20 cellular contexts compared by ENCODE assay signal in genomic region chr14:51066576-51066975, GRCh38. TPM values are rescaled to one million over a fixed set of nuclear protein-coding genes. Genes with fewer than 3 reads are reported as not detected.
DNase-seq lines count a peak whose midpoint lies in the region; ATAC-seq, FAIRE-seq and TF ChIP-seq lines count a peak whose summit lies in the region.
"Had no signal": no experiment of that assay in that cellular context is flagged by ENCODE, and none has a peak within 500 bp of the region (broad histone marks: within the 10 kb centered on the region; RNA-seq: fewer than 3 reads in every experiment).

No MANE protein-coding gene starts in this region.

- no peaks in the 10 kb centered on the region for H3F3A ChIP-seq in DOHH2 (ENCODE audit: control insufficient read depth, insufficient read depth)

- H4K20me1 ChIP-seq in DOHH2 (ENCODE audit: control insufficient read depth, insufficient read depth, low read depth, low read length) (no peaks in the 10 kb centered on the region), K562 (replicated peaks; ENCODE audit: control insufficient read depth, insufficient read depth, low read length) (no peaks in the 10 kb centered on the region)
- H4K20me1 ChIP-seq: BLaER1 treated with 17β-estradiol and CSF1 and Interleukin-3, amounts not matched to agents 10 nM and 100 nM had no signal

- DNase-seq in NAMALWA (ENCODE audit: low spot score) = peak; percentile 36
- DNase-seq in K562 (ENCODE audit: extremely low read depth in 1 of 4, low spot score in 3 of 4) = no peak
- DNase-seq in sigmoid colon = no peak
- DNase-seq in hepatic stellate cell (ENCODE audit: low spot score) = no peak
- DNase-seq in NOMO-1 treated with DMSO at 0.1 percent for 48 hours (lab: John Stamatoyannopoulos, UW; ENCODE audit: unreplicated experiment) = no peak
- no peak for DNase-seq in CD8-positive, alpha-beta T cell
- DNase-seq: 8988T; CD8-positive, alpha-beta memory T cell; COR-L47; DMS 273 treated with DMSO at 0.1 percent for 48 hours; DMS53; DND-41; HCEC 1CT had no signal

- no peak for TF ChIP-seq POLR2A in K562 (conservative IDR thresholded peaks at IDR 0.05)
- no peak for TF ChIP-seq POLR2A in sigmoid colon (IDR thresholded peaks at IDR 0.05)

- in situ Hi-C loops in K562 (cut with MboI) = no loop called here

- H3K27ac ChIP-seq in DOHH2 (ENCODE audit: low read depth, low read length) (0 out of 2 replicates have a peak overlapping the region, but pooled peaks have one; percentile 15), K562 (ENCODE audit: extremely low read depth, low read depth, low read length) (no peak overlapping the region), sigmoid colon (peak overlapping the region in 3 of 4 donors; percentile 16 to 73 (median 69))
- H3K27ac ChIP-seq in CD8-positive, alpha-beta T cell (ENCODE audit: low read depth, low read length) = no peak overlapping the region
- H3K27ac ChIP-seq: BLaER1 treated with 17β-estradiol and CSF1 and Interleukin-3, amounts not matched to agents 10 nM and 100 nM; HL-60 had no signal

- H3K4me1 ChIP-seq in DOHH2 (ENCODE audit: control insufficient read depth, low read length) (peaks cover 54% of the 10 kb centered on the region), K562 (replicated peaks in 1 of 2; ENCODE audit: control insufficient read depth in 2 of 2, insufficient read depth in 2 of 2, low read length in 2 of 2) (no peaks in the 10 kb centered on the region), sigmoid colon (peaks cover 0 to 37% (median 24%) of the 10 kb centered on the region in 4 donors)
- no peaks in the 10 kb centered on the region for H3K4me1 ChIP-seq in CD8-positive, alpha-beta T cell (ENCODE audit: insufficient read depth, low read length)

- H3K79me2 ChIP-seq in DOHH2 (ENCODE audit: control insufficient read depth, low read length) (peaks cover 83% of the 10 kb centered on the region), K562 (ENCODE audit: control insufficient read depth, insufficient read depth, low read length) (no peaks in the 10 kb centered on the region)

- H3K27me3 Mint-ChIP-seq in CD8-positive, alpha-beta T cell (ENCODE audit: low read depth) = no peaks in the 10 kb centered on the region

- no peaks in the 10 kb centered on the region for H3K9me2 ChIP-seq in DOHH2 (replicated peaks; ENCODE audit: control insufficient read depth, low read length)

- H3K27me3 ChIP-seq in DOHH2 (ENCODE audit: control insufficient read depth, low read length) (no peaks in the 10 kb centered on the region), K562 (ENCODE audit: control insufficient read depth in 2 of 2, insufficient read depth in 2 of 2, low read length in 2 of 2) (no peaks in the 10 kb centered on the region), sigmoid colon (no peaks in the 10 kb centered on the region)
- H3K27me3 ChIP-seq in CD8-positive, alpha-beta T cell (ENCODE audit: insufficient read depth, low read length) = no peaks in the 10 kb centered on the region
- H3K27me3 ChIP-seq: BLaER1 treated with 17β-estradiol and CSF1 and Interleukin-3, amounts not matched to agents 10 nM and 100 nM had no signal

- H3K9ac ChIP-seq in K562 (ENCODE audit: insufficient read depth in 1 of 2, low read depth in 2 of 2, low read length in 2 of 2) = no peak overlapping the region
- H3K9ac ChIP-seq: BLaER1 treated with 17β-estradiol and CSF1 and Interleukin-3, amounts not matched to agents 10 nM and 100 nM had no signal

- no TSS peak for BruUV-seq in K562 (replicated peaks; lab: Mats Ljungman, UMichigan)

- H3K9me3 ChIP-seq in DOHH2 (ENCODE audit: control insufficient read depth, insufficient read depth, low read length) = peaks cover 5% of the 10 kb centered on the region; the same call in 1 of the 2 replicates
- H3K9me3 ChIP-seq in K562 (replicated peaks; ENCODE audit: control insufficient read depth, insufficient read depth, low read depth, low read length) = no peaks in the 10 kb centered on the region
- peaks cover 0 to 2% (median 0%) of the 10 kb centered on the region in 4 donors for H3K9me3 ChIP-seq in sigmoid colon
- H3K9me3 ChIP-seq in CD8-positive, alpha-beta T cell (ENCODE audit: low read length) = no peaks in the 10 kb centered on the region

- intact Hi-C loops in K562 (cut with micrococcal nuclease) (no loop called here), sigmoid colon (cut with DNase I) (no loop called here)
- intact Hi-C loops in CD8-positive, alpha-beta T cell (cut with DNase I, micrococcal nuclease) = no loop called here

- peaks cover 44% of the 10 kb centered on the region for H3K36me3 ChIP-seq in DOHH2 (ENCODE audit: control insufficient read depth, low read length)
- H3K36me3 ChIP-seq in K562 (ENCODE audit: control insufficient read depth, insufficient read depth, low read length) = no peaks in the 10 kb centered on the region
- H3K36me3 ChIP-seq in sigmoid colon = no peaks in the 10 kb centered on the region
- H3K36me3 ChIP-seq in CD8-positive, alpha-beta T cell (ENCODE audit: insufficient read depth, low read length) = no peaks in the 10 kb centered on the region
- H3K36me3 ChIP-seq: BLaER1 treated with 17β-estradiol and CSF1 and Interleukin-3, amounts not matched to agents 10 nM and 100 nM had no signal

- TF ChIP-seq EP300 in K562 (IDR thresholded peaks at IDR 0.05; ENCODE audit: low read length) = no peak
- no peak for TF ChIP-seq EP300 in sigmoid colon (IDR thresholded peaks at IDR 0.05)

- POLR2A ChIA-PET in K562 (lab: Yijun Ruan, JAX) = no interaction called here
- POLR2A ChIA-PET in CD8-positive, alpha-beta T cell (lab: Charles Lee) = no interaction called here

- H3K4me3 Mint-ChIP-seq in CD8-positive, alpha-beta T cell = no peak overlapping the region
- H3K4me3 Mint-ChIP-seq: B cell; CD8-positive, alpha-beta memory T cell had no signal

- no peak for FAIRE-seq in K562 (lab: Jason Lieb, UNC)
- FAIRE-seq: G401.6, H54 had no signal

- H3K4me3 ChIP-seq in DOHH2 (ENCODE audit: low read length) (0 out of 2 replicates have a peak overlapping the region, but pooled peaks have one; percentile 6), K562 (no peak overlapping the region), sigmoid colon (no peak overlapping the region)
- H3K4me3 ChIP-seq in CD8-positive, alpha-beta T cell (ENCODE audit: low read depth, low read length) = no peak overlapping the region
- H3K4me3 ChIP-seq: BLaER1 treated with 17β-estradiol and CSF1 and Interleukin-3, amounts not matched to agents 10 nM and 100 nM had no signal

- H3K27ac Mint-ChIP-seq in CD8-positive, alpha-beta T cell = no peak overlapping the region
- H3K27ac Mint-ChIP-seq: B cell; CD8-positive, alpha-beta memory T cell had no signal

- TF ChIP-seq RAD21 in K562 (CRISPR knock-in tag; conservative IDR thresholded peaks at IDR 0.05 in 1 of 2, IDR thresholded peaks at IDR 0.05 in 1 of 2) = no peak

- no peaks in the 10 kb centered on the region for H3K36me3 Mint-ChIP-seq in CD8-positive, alpha-beta T cell

- H3K9me1 ChIP-seq in K562 (ENCODE audit: control insufficient read depth, insufficient read depth, low read length) = no peaks in the 10 kb centered on the region

- CTCF ChIA-PET in K562 (lab: Yijun Ruan, JAX; ENCODE audit: low intra/inter-chr PET ratio) = no interaction called here
- CTCF ChIA-PET in CD8-positive, alpha-beta T cell (lab: Charles Lee) = no interaction called here

- peaks cover 12% of the 10 kb centered on the region for H3K9me3 Mint-ChIP-seq in CD8-positive, alpha-beta T cell

- WGBS in K562 (ENCODE audit: insufficient coverage, low coverage, missing lambda C conversion rate) = 1% methylated on average over 7 of the region's 8 CpGs
- WGBS in sigmoid colon, 2 donors = 88% methylated on average over 8 of the region's 8 CpGs

- H3K4me1 Mint-ChIP-seq in CD8-positive, alpha-beta T cell (ENCODE audit: low read depth) = no peaks in the 10 kb centered on the region
- H3K4me1 Mint-ChIP-seq: B cell; CD8-positive, alpha-beta memory T cell had no signal

- peak overlapping the region; percentile 43; the same call in 1 of the 2 replicates for H3K4me2 ChIP-seq in DOHH2 (ENCODE audit: low read length)
- no peak overlapping the region for H3K4me2 ChIP-seq in K562 (ENCODE audit: insufficient read depth, low read length)
- H3K4me2 ChIP-seq: BLaER1 treated with 17β-estradiol and CSF1 and Interleukin-3, amounts not matched to agents 10 nM and 100 nM had no signal

- TF ChIP-seq CTCF in DOHH2 (IDR thresholded peaks at IDR 0.05; ENCODE audit: low read depth, low read length, poor library complexity, severe bottlenecking) (no peak), K562 (IDR thresholded peaks at IDR 0.05 in 2 of 3, conservative IDR thresholded peaks at IDR 0.05 in 1 of 3; ENCODE audit: insufficient read depth in 2 of 3, low read depth in 1 of 3, low read length in 3 of 3) (no peak), sigmoid colon (IDR thresholded peaks at IDR 0.05) (no peak)
- TF ChIP-seq CTCF in CD8-positive, alpha-beta T cell (IDR thresholded peaks at IDR 0.05) = no peak

- no peak overlapping the region for H2AFZ ChIP-seq in K562 (ENCODE audit: low read depth, low read length)

- ATAC-seq in K562 (no peak), HG03457 (IDR thresholded peaks at IDR 0.05; ENCODE audit: unreplicated experiment) (no peak)
- ATAC-seq in CD8-positive, alpha-beta T cell = no peak

TF ChIP-seq in K562, 482 proteins besides CTCF, POLR2A, EP300 and RAD21 (continues in another document):
- TF ChIP-seq POLR3G (IDR thresholded peaks at IDR 0.05; ENCODE audit: extremely low read depth, insufficient read length, insufficient replicate concordance) (no peak), CREBBP (IDR thresholded peaks at IDR 0.05; ENCODE audit: low read depth, low read length) (no peak), ZNF589 (CRISPR knock-in tag; IDR thresholded peaks at IDR 0.05; ENCODE audit: low read depth) (no peak)

RNA-seq across cellular contexts. Expression of gene TRIM9, which starts 28.3 kb away (rescaled TPM):
- total RNA-seq in K562 (2011; cell fraction: chromatin; rRNA removed; ENCODE audit: low replicate concordance) = 0.09 TPM in 1 of 2 replicates, not detected in the other
- under 0.01 and 0.13 TPM in 2 replicates for total RNA-seq in K562 (2011; cell fraction: nucleolus; rRNA removed)
- not detected in 2 replicates for total RNA-seq in K562 (2011; cell fraction: nucleoplasm; rRNA removed)
- total RNA-seq in K562 (2014; rRNA removed) = not detected in 2 replicates
- not detected in 2 replicates for total RNA-seq in K562 (2014; rRNA removed; fragmentation: Illumina TruSeq; extraction: Trizol)
- 0.04 and 0.14 TPM in 2 replicates for total RNA-seq in K562 (2015; rRNA removed; fragmentation: Illumina TruSeq; extraction: Trizol)
- total RNA-seq in K562 (2021) = 0.04 and 0.09 TPM in 2 replicates
- 0.03 and 0.05 TPM in 2 replicates for polyA plus RNA-seq in K562 (2011; rRNA removed)
- 0.04 and 0.06 TPM in 2 replicates for polyA plus RNA-seq in K562 (2011; cell fraction: cytosol; rRNA removed)
- polyA plus RNA-seq in K562 (2011; cell fraction: nucleus; rRNA removed) = 0.14 TPM in 2 replicates
- 0.04 and 0.07 TPM in 2 replicates for polyA plus RNA-seq in K562 (2012)
- polyA plus RNA-seq in K562 (2014; fragmentation: Illumina TruSeq; extraction: Trizol) = 0.03 TPM in 1 of 2 replicates, not detected in the other
- polyA plus RNA-seq in K562 (2014; fragmentation: Nextera tagmentation; extraction: Ambion mirVana) = not detected
- 0.15 TPM in 1 of 2 replicates, not detected in the other for polyA plus RNA-seq in K562 (2014; rRNA removed)
- 0.04 TPM in 1 of 2 replicates, not detected in the other for polyA minus RNA-seq in K562 (2011; rRNA and poly(A)+ RNA removed)
- not detected in 2 replicates for polyA minus RNA-seq in K562 (2011; cell fraction: cytosol; rRNA and poly(A)+ RNA removed)
- polyA minus RNA-seq in K562 (2011; cell fraction: nucleus; rRNA and poly(A)+ RNA removed) = 0.11 and 0.13 TPM in 2 replicates
- 10 to 100 TPM; 13.5 to 21.0 (median 17.0) TPM for total RNA-seq in sigmoid colon
- 1 to 10 TPM; 2.4 to 2.8 (median 2.4) TPM for polyA plus RNA-seq in sigmoid colon
- under 1 TPM; 0.57 to 0.64 TPM for total RNA-seq in CD8-positive, alpha-beta T cell

Comparison
In these comparisons a context has a peak if more than half of its experiments do, and no peak if none do; other contexts are left out.
1. H3K27ac ChIP-seq: peak in DOHH2 (single experiment) and sigmoid colon (3 of 4); none in K562 (single experiment) and CD8-positive, alpha-beta T cell (single experiment).
2. RNA of gene TRIM9, which starts 28.3 kb away (total RNA-seq): 13.5 to 21.0 TPM in sigmoid colon; 0.57 to 0.64 TPM in CD8-positive, alpha-beta T cell and under 0.01 to 0.14 TPM in K562; every median in the first group is over 4 times any median in the second.